ENCODE assay signal across 22 cellular contexts in the genomic region with DNA sequence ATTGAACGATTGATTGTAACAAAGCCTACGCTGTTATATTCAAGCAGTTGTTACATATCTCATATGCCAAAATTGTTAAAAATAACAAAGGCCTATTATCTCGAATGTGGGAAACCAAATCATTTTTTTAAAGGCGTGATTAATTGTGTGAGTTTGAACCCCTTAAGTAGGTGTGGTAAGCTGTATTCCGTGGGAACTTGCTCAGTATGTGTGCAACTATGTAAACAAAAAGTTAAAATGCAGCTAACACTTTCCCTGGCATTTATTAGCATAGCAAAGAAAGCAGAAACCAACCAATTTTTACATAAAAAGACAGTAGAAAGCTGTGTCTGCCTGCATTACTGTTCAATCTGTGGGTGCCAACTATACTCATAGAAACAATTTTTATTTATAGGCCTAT.
A peak's percentile ranks its signal among the peaks of the same experiment; 100 is the strongest.
DNase-seq lines count a peak whose midpoint lies in the region; ATAC-seq, FAIRE-seq and TF ChIP-seq lines count a peak whose summit lies in the region.
"Had no signal": no experiment of that assay in that cellular context is flagged by ENCODE, and none has a peak within 500 bp of the region (broad histone marks: within the 10 kb centered on the region; RNA-seq: fewer than 3 reads in every experiment).

No MANE protein-coding gene starts in this region.

- ATAC-seq in GM12878, result no peak
- ATAC-seq in left colon, result peak; percentile 89
- peak; percentile 89 to 95 (median 95) for ATAC-seq in pancreas
- no peak for ATAC-seq in upper lobe of left lung (ENCODE audit: low FRiP score in 2 of 2)
- ATAC-seq: HCT116 had no signal

- no peaks in the 10 kb centered on the region for H3K36me3 ChIP-seq in GM12878 (ENCODE audit: control insufficient read depth in 2 of 2, insufficient read depth in 2 of 2, low read length in 1 of 2)
- H3K36me3 ChIP-seq in pancreas, result no peaks in the 10 kb centered on the region
- no peaks in the 10 kb centered on the region for H3K36me3 ChIP-seq in upper lobe of left lung
- H3K36me3 ChIP-seq: BE2C had no signal

- intact Hi-C loops in GM12878 (cut with micrococcal nuclease; ENCODE audit: unreplicated experiment), result no loop called here
- intact Hi-C loops in left colon (cut with DNase I, micrococcal nuclease), result no loop called here
- intact Hi-C loops in pancreas (cut with DNase I), result no loop called here

- no peak overlapping the region for H3K27ac ChIP-seq in GM12878 (ENCODE audit: control insufficient read depth, insufficient read depth)
- peak overlapping the region in 3 of 4 donors; percentile 44 to 73 (median 62) for H3K27ac ChIP-seq in pancreas
- no peak overlapping the region for H3K27ac ChIP-seq in upper lobe of left lung

- H3K9me3 ChIP-seq in GM12878 (replicated peaks; ENCODE audit: control insufficient read depth, insufficient read depth, low read length) (no peaks in the 10 kb centered on the region), pancreas (no peaks in the 10 kb centered on the region), upper lobe of left lung (no peaks in the 10 kb centered on the region)
- H3K9me3 ChIP-seq: BE2C, Caco-2 had no signal

- POLR2A ChIA-PET in GM12878 (lab: Charles Lee), result no interaction called here

- WGBS in GM12878 (ENCODE audit: insufficient coverage, insufficient replicate concordance, low lambda C conversion rate, missing lambda C conversion rate), result 15% methylated on average over 5 of the region's 5 CpGs
- WGBS in pancreas, 2 donors, result 10 to 12% methylated on average over 5 of the region's 5 CpGs
- WGBS in upper lobe of left lung, 2 donors, result 50 to 54% methylated on average over 5 of the region's 5 CpGs

- FAIRE-seq in GM12878 (lab: Jason Lieb, UNC) (peak; percentile 41), pancreas (lab: Jason Lieb, UNC) (no peak)
- FAIRE-seq: A204.1, D721Med, G401.6, GM12892, GM18507, HTR-8/SVneo had no signal

- CTCF ChIA-PET in GM12878 (lab: Yijun Ruan, JAX), result no interaction called here

- no peaks in the 10 kb centered on the region for H4K20me1 ChIP-seq in GM12878 (ENCODE audit: control insufficient read depth, insufficient read depth)

- DNase-seq in SK-MEL-5 (ENCODE audit: low read depth, low spot score) (peak; percentile 51), GM12878 (ENCODE audit: low read depth, low spot score) (no peak), left colon (no peak), pancreas (peak in 2 of 6 donors; percentile 11 to 40), hippocampal formation (lab: John Stamatoyannopoulos, UW) (no peak), Kasumi-1 (lab: John Stamatoyannopoulos, UW) (no peak), upper lobe of left lung (no peak)
- DNase-seq: ACHN; BE2C; C1 segment of cervical spinal cord; Caco-2; CD4-positive, CD25-positive, alpha-beta regulatory T cell; GOT3; H7; HFFc6 had no signal

- H3K27me3 ChIP-seq in GM12878 (replicated peaks in 1 of 2; ENCODE audit: control insufficient read depth in 2 of 2, insufficient read depth in 2 of 2, low read length in 1 of 2), result no peaks in the 10 kb centered on the region; a peak in 1 of 4 replicates
- H3K27me3 ChIP-seq in pancreas, result no peaks in the 10 kb centered on the region
- no peaks in the 10 kb centered on the region for H3K27me3 ChIP-seq in upper lobe of left lung
- H3K27me3 ChIP-seq: BE2C had no signal

- H3K4me3 ChIP-seq in GM12878 (no peak overlapping the region), pancreas (no peak overlapping the region), upper lobe of left lung (no peak overlapping the region)

- no peak for TF ChIP-seq EP300 in GM12878 (IDR thresholded peaks at IDR 0.05; ENCODE audit: borderline replicate concordance in 1 of 2, control insufficient read depth in 1 of 2, low read depth in 2 of 2, low read length in 2 of 2)
- no peak for TF ChIP-seq EP300 in upper lobe of left lung (IDR thresholded peaks at IDR 0.05)

- no peak overlapping the region for H2AFZ ChIP-seq in GM12878 (ENCODE audit: control insufficient read depth, low read depth, low read length)

- no peak overlapping the region for H3K9ac ChIP-seq in GM12878 (ENCODE audit: control insufficient read depth, insufficient read depth, low read length)

- in situ Hi-C loops in SK-MEL-5 (cut with HindIII; ENCODE audit: low pct_unique_long_range_greater_than_20kb, low sequenced_read_pairs) (no loop called here), GM12878 (cut with MboI) (no loop called here)

- TF ChIP-seq POLR2A in GM12878 (IDR thresholded peaks at IDR 0.05; ENCODE audit: low read depth, low read length) (no peak), upper lobe of left lung (IDR thresholded peaks at IDR 0.05) (no peak)

- BruUV-seq in GM12878 (replicated peaks; lab: Mats Ljungman, UMichigan), result no TSS peak

- H3K4me1 ChIP-seq in GM12878 (ENCODE audit: control insufficient read depth, insufficient read depth, low read length) (no peaks in the 10 kb centered on the region), pancreas (peaks cover 13 to 17% (median 16%) of the 10 kb centered on the region in 3 donors), upper lobe of left lung (no peaks in the 10 kb centered on the region)
- H3K4me1 ChIP-seq: BE2C, Caco-2 had no signal

- H3K79me2 ChIP-seq in GM12878 (ENCODE audit: control insufficient read depth, insufficient read depth, low read length), result no peaks in the 10 kb centered on the region

- TF ChIP-seq CTCF in GM12878 (IDR thresholded peaks at IDR 0.05 in 2 of 3, conservative IDR thresholded peaks at IDR 0.05 in 1 of 3; ENCODE audit: control insufficient read depth in 2 of 3, extremely low read depth in 1 of 3, insufficient read depth in 1 of 3, low read depth in 3 of 3, low read length in 3 of 3) (no peak), pancreas (IDR thresholded peaks at IDR 0.05) (no peak), upper lobe of left lung (IDR thresholded peaks at IDR 0.05) (no peak)

- RAD21 ChIA-PET in GM12878 (lab: Charles Lee; ENCODE audit: unreplicated experiment), result no interaction called here

- H3K4me2 ChIP-seq in GM12878 (ENCODE audit: control insufficient read depth, insufficient read depth), result no peak overlapping the region

- SMC1A ChIA-PET in GM12878 (lab: Charles Lee; ENCODE audit: uncharacterized antibody, unreplicated experiment), result no interaction called here

- no peak for TF ChIP-seq RAD21 in GM12878 (IDR thresholded peaks at IDR 0.05; ENCODE audit: insufficient read depth, low read depth, low read length)

TF ChIP-seq in GM12878, 131 proteins besides CTCF, POLR2A, EP300 and RAD21:
- TF ChIP-seq CEBPB (IDR thresholded peaks at IDR 0.05; ENCODE audit: borderline replicate concordance in 1 of 2, low read depth in 2 of 2, low read length in 2 of 2), result no peak
- TF ChIP-seq, protein P1, sequence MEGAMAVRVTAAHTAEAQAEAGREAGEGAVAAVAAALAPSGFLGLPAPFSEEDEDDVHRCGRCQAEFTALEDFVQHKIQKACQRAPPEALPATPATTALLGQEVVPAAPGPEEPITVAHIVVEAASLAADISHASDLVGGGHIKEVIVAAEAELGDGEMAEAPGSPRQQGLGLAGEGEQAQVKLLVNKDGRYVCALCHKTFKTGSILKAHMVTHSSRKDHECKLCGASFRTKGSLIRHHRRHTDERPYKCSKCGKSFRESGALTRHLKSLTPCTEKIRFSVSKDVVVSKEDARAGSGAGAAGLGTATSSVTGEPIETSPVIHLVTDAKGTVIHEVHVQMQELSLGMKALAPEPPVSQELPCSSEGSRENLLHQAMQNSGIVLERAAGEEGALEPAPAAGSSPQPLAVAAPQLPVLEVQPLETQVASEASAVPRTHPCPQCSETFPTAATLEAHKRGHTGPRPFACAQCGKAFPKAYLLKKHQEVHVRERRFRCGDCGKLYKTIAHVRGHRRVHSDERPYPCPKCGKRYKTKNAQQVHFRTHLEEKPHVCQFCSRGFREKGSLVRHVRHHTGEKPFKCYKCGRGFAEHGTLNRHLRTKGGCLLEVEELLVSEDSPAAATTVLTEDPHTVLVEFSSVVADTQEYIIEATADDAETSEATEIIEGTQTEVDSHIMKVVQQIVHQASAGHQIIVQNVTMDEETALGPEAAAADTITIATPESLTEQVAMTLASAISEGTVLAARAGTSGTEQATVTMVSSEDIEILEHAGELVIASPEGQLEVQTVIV (IDR thresholded peaks at IDR 0.05; ENCODE audit: borderline replicate concordance, partially characterized antibody), result no peak
- TF ChIP-seq TCF3 (IDR thresholded peaks at IDR 0.05; ENCODE audit: borderline replicate concordance, insufficient read depth, low read depth, low read length), result no peak
- no peak for TF ChIP-seq MEF2B (IDR thresholded peaks at IDR 0.05; ENCODE audit: partially characterized antibody, poor library complexity, severe bottlenecking)
- TF ChIP-seq POU2F2 (IDR thresholded peaks at IDR 0.05; ENCODE audit: borderline replicate concordance, low read depth, low read length), result no peak
TF ChIP-seq in GM12878: peak in this region for 0.

Comparison
In these comparisons a context has a peak if more than half of its experiments do, and no peak if none do; other contexts are left out.
1. ATAC-seq: peak in left colon (single experiment) and pancreas (4 of 4); none in GM12878 (single experiment) and upper lobe of left lung (0 of 2).
2. H3K27ac ChIP-seq: peak in pancreas (3 of 4); none in GM12878 (single experiment) and upper lobe of left lung (0 of 4).